ENCODE assay signal across 1 cellular context in genomic region chr19:38687837-38688378, GRCh38.
TF ChIP-seq lines count a peak whose summit lies in the region.

No MANE protein-coding gene starts in this region.

TF ChIP-seq in HCT116, 20 proteins besides CTCF, POLR2A, EP300 and RAD21 (continued from another document):
- TF ChIP-seq REST (IDR thresholded peaks at IDR 0.05; ENCODE audit: low read depth), result no peak
- no peak for TF ChIP-seq MAX (IDR thresholded peaks at IDR 0.05)
- TF ChIP-seq SRF (IDR thresholded peaks at IDR 0.05; ENCODE audit: low read depth), result no peak
- TF ChIP-seq ZFX (IDR thresholded peaks at IDR 0.05), result no peak
- TF ChIP-seq EZH2phosphoT487 (IDR thresholded peaks at IDR 0.05; ENCODE audit: borderline replicate concordance), result no peak
- no peak for TF ChIP-seq CEBPB (IDR thresholded peaks at IDR 0.05; ENCODE audit: low read depth)
- no peak for TF ChIP-seq CBX3 (IDR thresholded peaks at IDR 0.05; ENCODE audit: low read depth)
- no peak for TF ChIP-seq ZNF274 (IDR thresholded peaks at IDR 0.05; ENCODE audit: low read depth, low read length)
